In genomic region chr14:71290960-71291466, GRCh38 we compare ENCODE assay signal across 8 cellular contexts. TPM values are rescaled to one million over a fixed set of nuclear protein-coding genes. Genes with fewer than 3 reads are reported as not detected.
DNase-seq lines count a peak whose midpoint lies in the region; ATAC-seq and TF ChIP-seq lines count a peak whose summit lies in the region.

No MANE protein-coding gene starts in this region.

- DNase-seq in COLO829 (ENCODE audit: low spot score) (peak; percentile 58), PC-9 (peak; percentile 63 to 97), naive B cell (no peak), UCSD-AML1 (lab: John Stamatoyannopoulos, UW; ENCODE audit: unreplicated experiment) (no peak), SJCRH30 (no peak)
- DNase-seq in CD4-positive, alpha-beta T cell = no peak

- intact Hi-C loops in PC-9 (cut with micrococcal nuclease; ENCODE audit: unreplicated experiment) = loop anchor here (1.0 kb wide), 2 partner anchors 29 to 148 kb away; partner anchors contain the start of gene SIPA1L1
- intact Hi-C loops in CD4-positive, alpha-beta T cell (cut with DNase I, micrococcal nuclease) = no loop called here

- H3K4me3 Mint-ChIP-seq in brain (peak overlapping the region in 3 of 5 experiments; percentile 8 to 56 (median 25)), naive B cell (peak overlapping the region in 1 of 8 donors; percentile 6)
- H3K4me3 Mint-ChIP-seq in CD4-positive, alpha-beta T cell = no peak overlapping the region

- H3K9me3 ChIP-seq in PC-9 (ENCODE audit: insufficient read depth, low read depth) = peaks cover 3% of the 10 kb centered on the region; the same call in 1 of the 2 replicates
- H3K9me3 ChIP-seq in SJCRH30 (replicated peaks) = no peaks in the 10 kb centered on the region
- H3K9me3 ChIP-seq in CD4-positive, alpha-beta T cell (ENCODE audit: control insufficient read depth, low read length) = no peaks in the 10 kb centered on the region

- H4K20me1 ChIP-seq in PC-9 (ENCODE audit: insufficient read depth) = no peaks in the 10 kb centered on the region

- H3K9me3 Mint-ChIP-seq in brain (peaks cover 0 to 4% (median under 1%) of the 10 kb centered on the region in 5 experiments), naive B cell (peaks cover 0 to 1% (median 0%) of the 10 kb centered on the region in 7 donors)
- no peaks in the 10 kb centered on the region for H3K9me3 Mint-ChIP-seq in CD4-positive, alpha-beta T cell

- no peaks in the 10 kb centered on the region for H3K36me3 ChIP-seq in PC-9 (ENCODE audit: low read depth)
- no peaks in the 10 kb centered on the region for H3K36me3 ChIP-seq in SJCRH30

- CTCF ChIA-PET in PC-9 (lab: Charles Lee) = interaction anchor here (0.5 kb wide), 2 partner anchors 94 to 176 kb away, joined by 3 to 4 read pairs; no protein-coding TSS in a partner anchor
- CTCF ChIA-PET in CD4-positive, alpha-beta T cell (lab: Charles Lee) = no interaction called here

- POLR2A ChIA-PET in PC-9 (lab: Charles Lee; ENCODE audit: unreplicated experiment) = interaction anchor here (0.5 to 0.7 kb wide), 2 partner anchors 87 to 148 kb away, joined by 3 to 4 read pairs; no protein-coding TSS in a partner anchor
- POLR2A ChIA-PET in CD4-positive, alpha-beta T cell (lab: Charles Lee) = no interaction called here

- TF ChIP-seq CTCF in PC-9 (conservative IDR thresholded peaks at IDR 0.05) = no peak
- TF ChIP-seq CTCF in brain (conservative IDR thresholded peaks at IDR 0.05) = no peak
- TF ChIP-seq CTCF in CD4-positive, alpha-beta T cell (IDR thresholded peaks at IDR 0.05) = no peak

- H3K27ac Mint-ChIP-seq in brain (peak overlapping the region; percentile 48 to 95 (median 73)), naive B cell (no peak overlapping the region)
- H3K27ac Mint-ChIP-seq in CD4-positive, alpha-beta T cell = no peak overlapping the region

- no TSS peak for BruUV-seq in PC-9 (replicated peaks; lab: Mats Ljungman, UMichigan)

- no peaks in the 10 kb centered on the region for H3K79me2 ChIP-seq in PC-9 (ENCODE audit: low read depth)

- no peaks in the 10 kb centered on the region for H3K36me3 Mint-ChIP-seq in brain
- H3K36me3 Mint-ChIP-seq in naive B cell = no peaks in the 10 kb centered on the region
- no peaks in the 10 kb centered on the region for H3K36me3 Mint-ChIP-seq in CD4-positive, alpha-beta T cell (ENCODE audit: low read depth)

- H3K4me3 ChIP-seq in PC-9 = 0 out of 2 replicates have a peak overlapping the region, but pooled peaks have one; percentile 9
- H3K4me3 ChIP-seq in SJCRH30 = no peak overlapping the region

- H3K4me2 ChIP-seq in PC-9 = peak overlapping the region; percentile 52

- H3K4me1 ChIP-seq in PC-9 (replicated peaks; ENCODE audit: insufficient read depth) = peaks cover 69% of the 10 kb centered on the region
- no peaks in the 10 kb centered on the region for H3K4me1 ChIP-seq in SJCRH30

- H3K27me3 Mint-ChIP-seq in brain (no peaks in the 10 kb centered on the region), naive B cell (peaks cover 0 to 8% (median 3%) of the 10 kb centered on the region in 3 donors)
- no peaks in the 10 kb centered on the region for H3K27me3 Mint-ChIP-seq in CD4-positive, alpha-beta T cell

- no peaks in the 10 kb centered on the region for H3K9me2 ChIP-seq in PC-9 (ENCODE audit: insufficient read depth)

- peak; percentile 69 for ATAC-seq in GM21723 (IDR thresholded peaks at IDR 0.05; ENCODE audit: unreplicated experiment)
- ATAC-seq in naive B cell (ENCODE audit: low read depth in 2 of 2) = peak; percentile 38 to 72
- no peak for ATAC-seq in CD4-positive, alpha-beta T cell (ENCODE audit: poor library complexity)

- H2AFZ ChIP-seq in PC-9 = peak overlapping the region; percentile 8; the same call in 1 of the 2 replicates

- no peaks in the 10 kb centered on the region for H3K27me3 ChIP-seq in PC-9 (ENCODE audit: insufficient read depth, low read depth)
- H3K27me3 ChIP-seq in SJCRH30 = no peaks in the 10 kb centered on the region
- no peaks in the 10 kb centered on the region for H3K27me3 ChIP-seq in CD4-positive, alpha-beta T cell (ENCODE audit: control insufficient read depth, insufficient read depth, low read length)

- H3F3A ChIP-seq in PC-9 (ENCODE audit: insufficient read depth, low read depth) = peaks cover 45% of the 10 kb centered on the region

- H3K27ac ChIP-seq in PC-9 (peak overlapping the region; percentile 95), SJCRH30 (no peak overlapping the region)
- no peak overlapping the region for H3K27ac ChIP-seq in CD4-positive, alpha-beta T cell (ENCODE audit: low read depth, low read length)

- H3K4me1 Mint-ChIP-seq in brain = peaks cover 19% of the 10 kb centered on the region
- peaks cover 0 to 7% (median 4%) of the 10 kb centered on the region in 3 donors for H3K4me1 Mint-ChIP-seq in naive B cell
- no peaks in the 10 kb centered on the region for H3K4me1 Mint-ChIP-seq in CD4-positive, alpha-beta T cell (ENCODE audit: low read depth)

RNA-seq across cellular contexts. Expression of gene SIPA1L1, which starts 29.3 kb away (rescaled TPM):
- total RNA-seq in PC-9 (2021) = 61.6 and 79.8 TPM in 2 replicates
- polyA plus RNA-seq in brain (ENCODE audit: insufficient read depth, low read depth, low replicate concordance) (45.4 TPM), naive B cell (ENCODE audit: low read depth in 6 of 6) (100 to 1,000 TPM in 1 of 6 donors, 10 to 100 TPM in 4, 1 to 10 TPM in 1; 8.3 to 106 (median 65.8) TPM)
- 16.2 and 17.6 TPM in 2 replicates for total RNA-seq in SJCRH30 (2014; rRNA removed; shearing (Covaris generic))
- 10 to 100 TPM; 38.4 to 39.2 TPM for total RNA-seq in CD4-positive, alpha-beta T cell

Comparison
In these comparisons a context has a peak if more than half of its experiments do, and no peak if none do; other contexts are left out.
1. DNase-seq: peak in COLO829 (single experiment) and PC-9 (2 of 2); none in naive B cell (single experiment), UCSD-AML1 (single experiment), SJCRH30 (0 of 2) and CD4-positive, alpha-beta T cell (0 of 10).
2. H3K27ac Mint-ChIP-seq: peak in brain (5 of 5); none in naive B cell (0 of 6) and CD4-positive, alpha-beta T cell (single experiment).